Comparison of ENCODE assay signal across 15 cellular contexts in the genomic region with DNA sequence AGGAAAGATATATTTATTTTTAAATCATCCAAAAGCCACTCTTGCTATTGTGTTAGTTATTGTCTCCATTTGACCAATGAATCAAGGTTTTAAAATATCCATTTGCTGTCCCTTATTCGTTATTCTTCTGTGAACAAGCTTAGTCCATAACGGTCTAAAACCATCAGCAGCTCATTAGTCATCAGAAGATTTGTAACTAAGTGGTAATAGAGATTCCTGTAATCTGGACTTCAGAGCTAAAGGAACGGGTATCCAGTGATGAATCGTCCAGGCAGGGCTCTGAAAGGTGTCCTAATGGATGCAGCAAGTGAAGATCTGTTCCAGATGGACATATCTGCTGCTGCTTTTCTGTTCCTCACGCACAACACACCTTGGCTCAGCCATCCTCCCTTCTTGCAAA.
A peak's percentile ranks its signal among the peaks of the same experiment; 100 is the strongest.
DNase-seq lines count a peak whose midpoint lies in the region; ATAC-seq and TF ChIP-seq lines count a peak whose summit lies in the region.
"Had no signal": no experiment of that assay in that cellular context is flagged by ENCODE, and none has a peak within 500 bp of the region (broad histone marks: within the 10 kb centered on the region; RNA-seq: fewer than 3 reads in every experiment).

No MANE protein-coding gene starts in this region.

- H2AFZ ChIP-seq in parathyroid adenoma, result peak overlapping the region; percentile 21
- H2AFZ ChIP-seq: GM23338 had no signal

- POLR2A ChIA-PET in WTC11 (lab: Charles Lee), result no interaction called here

- CTCF ChIA-PET in WTC11 (lab: Charles Lee), result interaction anchor here (0.5 kb wide), 1 partner anchor 454 kb away, joined by 3 read pairs; no protein-coding TSS in a partner anchor

- H3K27me3 ChIP-seq in parathyroid adenoma (ENCODE audit: control insufficient read depth, insufficient read depth, low read length) (no peaks in the 10 kb centered on the region), body of pancreas (no peaks in the 10 kb centered on the region)
- H3K27me3 ChIP-seq: BE2C had no signal

- H3K9me3 ChIP-seq in parathyroid adenoma (ENCODE audit: control insufficient read depth, low read length) (no peaks in the 10 kb centered on the region), body of pancreas (no peaks in the 10 kb centered on the region)
- H3K9me3 ChIP-seq: BE2C had no signal

- H3K4me1 ChIP-seq in parathyroid adenoma (peaks cover 18% of the 10 kb centered on the region), body of pancreas (no peaks in the 10 kb centered on the region)
- H3K4me1 ChIP-seq: BE2C had no signal

- no peak overlapping the region for H3K4me2 ChIP-seq in parathyroid adenoma (ENCODE audit: low read length)
- H3K4me2 ChIP-seq: GM23338 had no signal

- H3K36me3 ChIP-seq in parathyroid adenoma (ENCODE audit: control insufficient read depth, insufficient read depth, low read length) (no peaks in the 10 kb centered on the region), body of pancreas (replicated peaks in 1 of 2; ENCODE audit: insufficient read depth in 1 of 2, low read depth in 2 of 2) (no peaks in the 10 kb centered on the region)
- H3K36me3 ChIP-seq: BE2C had no signal

- ATAC-seq in HG02981 (IDR thresholded peaks at IDR 0.05; ENCODE audit: unreplicated experiment), result no peak
- no peak for ATAC-seq in WTC11
- ATAC-seq in body of pancreas, result no peak
- ATAC-seq: GM23338 had no signal

- intact Hi-C loops in body of pancreas (cut with DNase I), result no loop called here

- no peak overlapping the region for H3K27ac Mint-ChIP-seq in WTC11
- H3K27ac Mint-ChIP-seq: GM23338 had no signal

- H3K4me3 ChIP-seq in epithelial cell of esophagus (ENCODE audit: low read length), result no peak overlapping the region
- no peak overlapping the region for H3K4me3 ChIP-seq in parathyroid adenoma (ENCODE audit: low read depth, low read length)
- H3K4me3 ChIP-seq in body of pancreas, result no peak overlapping the region
- H3K4me3 ChIP-seq: GM23338 had no signal

- H3K27ac ChIP-seq in parathyroid adenoma, result no peak overlapping the region
- H3K27ac ChIP-seq in body of pancreas, result no peak overlapping the region
- H3K27ac ChIP-seq: 22Rv1, C4-2B had no signal

- no peak for TF ChIP-seq POLR2A in body of pancreas (IDR thresholded peaks at IDR 0.05)

- no peak overlapping the region for H3K9ac ChIP-seq in parathyroid adenoma

- H3K4me3 Mint-ChIP-seq in WTC11, result no peak overlapping the region
- H3K4me3 Mint-ChIP-seq: CD4-positive, alpha-beta memory T cell; GM23338 had no signal

- 0 out of 2 replicates have a peak, but pooled peaks cover 4% of the 10 kb centered on the region for H3K9me3 Mint-ChIP-seq in WTC11
- H3K9me3 Mint-ChIP-seq: GM23338 had no signal

- H3K4me1 Mint-ChIP-seq in WTC11, result no peaks in the 10 kb centered on the region
- H3K4me1 Mint-ChIP-seq: GM23338 had no signal

- H3K27me3 Mint-ChIP-seq in WTC11 (ENCODE audit: low read depth), result peaks cover 3% of the 10 kb centered on the region; the same call in 1 of the 2 replicates
- H3K27me3 Mint-ChIP-seq: CD4-positive, alpha-beta memory T cell had no signal

- 80 to 86% methylated on average over 5 of the region's 5 CpGs for WGBS in body of pancreas, 2 donors

- no peaks in the 10 kb centered on the region for H3K36me3 Mint-ChIP-seq in WTC11
- H3K36me3 Mint-ChIP-seq: CD4-positive, alpha-beta memory T cell had no signal

- no peak for TF ChIP-seq CTCF in epithelial cell of esophagus (IDR thresholded peaks at IDR 0.05; ENCODE audit: insufficient read depth, low read depth, low read length, missing control alignments)
- no peak for TF ChIP-seq CTCF in parathyroid adenoma (IDR thresholded peaks at IDR 0.05)
- no peak for TF ChIP-seq CTCF in WTC11 (IDR thresholded peaks at IDR 0.05)
- TF ChIP-seq CTCF in body of pancreas (IDR thresholded peaks at IDR 0.05), result no peak

- no peaks in the 10 kb centered on the region for H3K79me2 ChIP-seq in parathyroid adenoma

- peak; percentile 24 for DNase-seq in AG08395 (ENCODE audit: low spot score)
- DNase-seq in SW480 (ENCODE audit: low spot score), result peak; percentile 18
- DNase-seq in epithelial cell of esophagus (ENCODE audit: low read depth), result peak; percentile 21
- no peak for DNase-seq in cortex of kidney (lab: John Stamatoyannopoulos, UW)
- no peak for DNase-seq in WTC11 (ENCODE audit: low spot score)
- no peak for DNase-seq in body of pancreas
- DNase-seq: BE2C; CD4-positive, alpha-beta memory T cell; DMS79; H7 had no signal

TF ChIP-seq in WTC11, 78 proteins besides CTCF, POLR2A, EP300 and RAD21:
- no peak for TF ChIP-seq CREM (CRISPR knock-in tag; IDR thresholded peaks at IDR 0.05)

Comparison
In these comparisons a context has a peak if more than half of its experiments do, and no peak if none do; other contexts are left out.
1. DNase-seq: peak in AG08395 (single experiment), SW480 (single experiment) and epithelial cell of esophagus (single experiment); none in cortex of kidney (single experiment), WTC11 (single experiment) and body of pancreas (0 of 4).